In genomic region chr20:61844621-61845020, GRCh38 we compare ENCODE assay signal across 1 cellular context.
A peak's percentile ranks its signal among the peaks of the same experiment; 100 is the strongest.
TF ChIP-seq lines count a peak whose summit lies in the region.

No MANE protein-coding gene starts in this region.

TF ChIP-seq in HepG2, 621 proteins besides CTCF, POLR2A, EP300 and RAD21 (continued from another document):
- no peak for TF ChIP-seq ZNF276 (CRISPR knock-in tag; IDR thresholded peaks at IDR 0.05; ENCODE audit: low read depth)
- TF ChIP-seq ATF7 (IDR thresholded peaks at IDR 0.05), result no peak
- TF ChIP-seq ATF7 (CRISPR knock-in tag; IDR thresholded peaks at IDR 0.05), result no peak
- no peak for TF ChIP-seq AKAP8 (CRISPR knock-in tag; IDR thresholded peaks at IDR 0.05)
- no peak for TF ChIP-seq TCF7L2 (IDR thresholded peaks at IDR 0.05; ENCODE audit: low read depth, low read length)
- TF ChIP-seq, protein P1, sequence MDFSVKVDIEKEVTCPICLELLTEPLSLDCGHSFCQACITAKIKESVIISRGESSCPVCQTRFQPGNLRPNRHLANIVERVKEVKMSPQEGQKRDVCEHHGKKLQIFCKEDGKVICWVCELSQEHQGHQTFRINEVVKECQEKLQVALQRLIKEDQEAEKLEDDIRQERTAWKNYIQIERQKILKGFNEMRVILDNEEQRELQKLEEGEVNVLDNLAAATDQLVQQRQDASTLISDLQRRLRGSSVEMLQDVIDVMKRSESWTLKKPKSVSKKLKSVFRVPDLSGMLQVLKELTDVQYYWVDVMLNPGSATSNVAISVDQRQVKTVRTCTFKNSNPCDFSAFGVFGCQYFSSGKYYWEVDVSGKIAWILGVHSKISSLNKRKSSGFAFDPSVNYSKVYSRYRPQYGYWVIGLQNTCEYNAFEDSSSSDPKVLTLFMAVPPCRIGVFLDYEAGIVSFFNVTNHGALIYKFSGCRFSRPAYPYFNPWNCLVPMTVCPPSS (IDR thresholded peaks at IDR 0.05), result no peak
- no peak for TF ChIP-seq BCLAF1 (IDR thresholded peaks at IDR 0.05)
- no peak for TF ChIP-seq NR3C1 (CRISPR knock-in tag; IDR thresholded peaks at IDR 0.05)
- TF ChIP-seq RXRA (CRISPR knock-in tag; IDR thresholded peaks at IDR 0.05), result no peak
- TF ChIP-seq ZNF652 (CRISPR knock-in tag; IDR thresholded peaks at IDR 0.05; ENCODE audit: borderline replicate concordance, low read depth), result no peak
- TF ChIP-seq GATAD1 (CRISPR knock-in tag; IDR thresholded peaks at IDR 0.05), result no peak
- TF ChIP-seq CREB1 (IDR thresholded peaks at IDR 0.05), result peak; percentile 55
- TF ChIP-seq CREB1 (CRISPR knock-in tag; IDR thresholded peaks at IDR 0.05), result no peak
- TF ChIP-seq ZNF773 (CRISPR knock-in tag; IDR thresholded peaks at IDR 0.05; ENCODE audit: borderline replicate concordance), result no peak
TF ChIP-seq in HepG2: peak in this region for 3.
